Comparison of ENCODE assay signal across 8 cellular contexts in the genomic region with DNA sequence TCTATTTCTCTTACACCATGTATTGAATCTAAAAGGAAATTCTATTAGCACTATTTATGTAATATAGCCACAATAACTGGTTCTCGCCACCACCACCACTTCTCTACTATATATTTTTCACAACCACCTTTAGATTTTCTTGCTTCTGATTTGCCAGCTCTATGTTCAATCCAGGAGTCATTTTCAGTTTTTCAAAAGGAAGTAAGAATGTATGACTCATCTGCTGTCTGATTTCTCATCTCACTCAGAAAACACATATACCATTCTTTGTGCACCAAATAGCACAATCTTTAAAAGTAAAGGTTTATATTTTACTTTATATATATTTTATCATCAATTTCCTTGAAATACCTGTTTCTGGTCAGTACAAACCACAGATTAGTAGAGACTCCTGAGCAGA.
DNase-seq lines count a peak whose midpoint lies in the region; ATAC-seq and TF ChIP-seq lines count a peak whose summit lies in the region.

No MANE protein-coding gene starts in this region.

- no peak for DNase-seq in activated naive CD4-positive, alpha-beta T cell treated with anti-CD3 and anti-CD28 coated beads, Interleukin-2, amount 50 U/mL, for 72 hours (ENCODE audit: low spot score in 2 of 2)
- DNase-seq in activated naive CD4-positive, alpha-beta T cell treated with anti-CD3 and anti-CD28 coated beads for 36 hours = no peak
- DNase-seq in NOMO-1 treated with dmso at 0.1 percent for 144 hours (lab: John Stamatoyannopoulos, UW; ENCODE audit: unreplicated experiment) (peak; percentile 53), osteocyte (ENCODE audit: extremely low spot score, unreplicated experiment) (no peak), NCI-H1105 treated with DMSO at 0.1 percent for 48 hours (lab: John Stamatoyannopoulos, UW) (no peak), NCI-H526 treated with DMSO at 0.1 percent for 48 hours (lab: John Stamatoyannopoulos, UW) (no peak)
- no peak for DNase-seq in stimulated activated naive CD8-positive, alpha-beta T cell treated with anti-CD3 and anti-CD28 coated beads, Interleukin-15, amount 100 ng/mL, for 72 hours

- TF ChIP-seq CTCF in osteocyte (IDR thresholded peaks at IDR 0.05) = no peak

- ATAC-seq in activated naive CD4-positive, alpha-beta T cell treated with anti-CD3 and anti-CD28 coated beads, Interleukin-2, amount 50 U/mL, for 72 hours = peak; percentile 84 to 88
- ATAC-seq in HG02938 (IDR thresholded peaks at IDR 0.05; ENCODE audit: unreplicated experiment) = peak; percentile 87
- ATAC-seq in stimulated activated naive CD8-positive, alpha-beta T cell treated with anti-CD3 and anti-CD28 coated beads, Interleukin-15, amount 100 ng/mL, for 72 hours = peak; percentile 85

- peaks cover 4% of the 10 kb centered on the region for H3K4me1 Mint-ChIP-seq in activated naive CD4-positive, alpha-beta T cell treated with anti-CD3 and anti-CD28 coated beads for 36 hours (ENCODE audit: low read depth)
- peaks cover 10% of the 10 kb centered on the region for H3K4me1 Mint-ChIP-seq in stimulated activated naive CD8-positive, alpha-beta T cell treated with anti-CD3 and anti-CD28 coated beads, Interleukin-15, amount 100 ng/mL, for 72 hours
- no peaks in the 10 kb centered on the region for H3K4me1 Mint-ChIP-seq in osteocyte (ENCODE audit: unreplicated experiment)

- H3K9me3 Mint-ChIP-seq in activated naive CD4-positive, alpha-beta T cell treated with anti-CD3 and anti-CD28 coated beads, Interleukin-2, amount 50 U/mL, for 72 hours = no peaks in the 10 kb centered on the region
- H3K9me3 Mint-ChIP-seq in activated naive CD4-positive, alpha-beta T cell treated with anti-CD3 and anti-CD28 coated beads for 36 hours = no peaks in the 10 kb centered on the region
- H3K9me3 Mint-ChIP-seq in stimulated activated naive CD8-positive, alpha-beta T cell treated with anti-CD3 and anti-CD28 coated beads, Interleukin-15, amount 100 ng/mL, for 72 hours = no peaks in the 10 kb centered on the region
- peaks cover 3% of the 10 kb centered on the region for H3K9me3 Mint-ChIP-seq in osteocyte (ENCODE audit: unreplicated experiment)

- H3K36me3 Mint-ChIP-seq in activated naive CD4-positive, alpha-beta T cell treated with anti-CD3 and anti-CD28 coated beads, Interleukin-2, amount 50 U/mL, for 72 hours = no peaks in the 10 kb centered on the region
- no peaks in the 10 kb centered on the region for H3K36me3 Mint-ChIP-seq in activated naive CD4-positive, alpha-beta T cell treated with anti-CD3 and anti-CD28 coated beads for 36 hours (ENCODE audit: low read depth)
- H3K36me3 Mint-ChIP-seq in osteocyte (ENCODE audit: unreplicated experiment) = no peaks in the 10 kb centered on the region

- CTCF ChIA-PET in activated naive CD4-positive, alpha-beta T cell treated with anti-CD3 and anti-CD28 coated beads for 36 hours (lab: Charles Lee) = no interaction called here

- H3K4me3 Mint-ChIP-seq in activated naive CD4-positive, alpha-beta T cell treated with anti-CD3 and anti-CD28 coated beads for 36 hours = no peak overlapping the region
- H3K4me3 Mint-ChIP-seq in stimulated activated naive CD8-positive, alpha-beta T cell treated with anti-CD3 and anti-CD28 coated beads, Interleukin-15, amount 100 ng/mL, for 72 hours = no peak overlapping the region
- H3K4me3 Mint-ChIP-seq in osteocyte (ENCODE audit: unreplicated experiment) = no peak overlapping the region

- no peak overlapping the region for H3K27ac Mint-ChIP-seq in activated naive CD4-positive, alpha-beta T cell treated with anti-CD3 and anti-CD28 coated beads, Interleukin-2, amount 50 U/mL, for 72 hours
- no peak overlapping the region for H3K27ac Mint-ChIP-seq in activated naive CD4-positive, alpha-beta T cell treated with anti-CD3 and anti-CD28 coated beads for 36 hours
- no peak overlapping the region for H3K27ac Mint-ChIP-seq in stimulated activated naive CD8-positive, alpha-beta T cell treated with anti-CD3 and anti-CD28 coated beads, Interleukin-15, amount 100 ng/mL, for 72 hours
- H3K27ac Mint-ChIP-seq in osteocyte (ENCODE audit: unreplicated experiment) = no peak overlapping the region

- peaks cover 1% of the 10 kb centered on the region for H3K27me3 Mint-ChIP-seq in activated naive CD4-positive, alpha-beta T cell treated with anti-CD3 and anti-CD28 coated beads for 36 hours (ENCODE audit: low read depth)
- H3K27me3 Mint-ChIP-seq in stimulated activated naive CD8-positive, alpha-beta T cell treated with anti-CD3 and anti-CD28 coated beads, Interleukin-15, amount 100 ng/mL, for 72 hours = no peaks in the 10 kb centered on the region
- no peaks in the 10 kb centered on the region for H3K27me3 Mint-ChIP-seq in osteocyte (ENCODE audit: unreplicated experiment)

- intact Hi-C loops in activated naive CD4-positive, alpha-beta T cell treated with anti-CD3 and anti-CD28 coated beads for 36 hours (cut with micrococcal nuclease) = loop anchor here (1.0 kb wide), 1 partner anchor 16 kb away; no protein-coding TSS in a partner anchor
